9 cellular contexts compared by ENCODE assay signal in the genomic region with DNA sequence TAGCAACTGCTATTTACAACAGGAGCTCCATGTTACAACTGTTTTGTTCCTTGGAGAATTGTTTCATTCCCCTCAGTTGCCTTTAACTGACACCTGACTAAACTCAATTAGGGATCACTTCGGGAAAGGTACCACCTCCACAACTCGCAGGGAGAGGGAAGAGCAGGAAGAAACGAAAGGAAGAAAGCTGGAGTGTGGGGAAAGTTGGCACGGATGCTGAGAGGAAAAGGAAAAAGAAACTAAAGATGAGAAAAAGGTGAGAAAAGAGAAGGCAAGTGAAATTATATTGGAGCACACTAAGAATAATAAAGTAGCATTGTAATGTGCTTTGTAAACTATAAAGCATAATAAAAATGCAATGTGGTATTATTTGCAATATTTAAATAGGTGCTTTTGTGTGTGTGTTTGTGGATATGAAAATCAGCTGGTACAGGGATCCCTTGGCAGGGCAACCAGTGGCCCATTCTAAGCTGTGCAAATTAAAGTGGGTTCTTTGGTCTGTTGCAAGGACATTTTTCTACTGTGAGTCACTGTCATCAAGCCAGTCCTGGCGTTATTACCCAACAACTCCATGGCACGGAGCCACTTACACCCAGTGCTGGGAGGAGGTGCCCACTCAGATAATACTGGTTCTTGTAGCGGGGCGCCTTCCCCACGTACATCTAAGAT. TPM values are rescaled to one million over a fixed set of nuclear protein-coding genes. Genes with fewer than 3 reads are reported as not detected.
A peak's percentile ranks its signal among the peaks of the same experiment; 100 is the strongest.
DNase-seq lines count a peak whose midpoint lies in the region; ATAC-seq and TF ChIP-seq lines count a peak whose summit lies in the region.
"Had no signal": no experiment of that assay in that cellular context is flagged by ENCODE, and none has a peak within 500 bp of the region (broad histone marks: within the 10 kb centered on the region; RNA-seq: fewer than 3 reads in every experiment).

No MANE protein-coding gene starts in this region.

- no peak overlapping the region for H3K4me3 ChIP-seq in SJCRH30
- H3K4me3 ChIP-seq in esophagus muscularis mucosa, result peak overlapping the region in 2 of 4 donors; percentile 3 to 7
- H3K4me3 ChIP-seq in neural progenitor cell, result no peak overlapping the region

- TF ChIP-seq POLR2A in esophagus muscularis mucosa (IDR thresholded peaks at IDR 0.05; ENCODE audit: low read depth), result no peak

- H3K9me3 ChIP-seq in SJCRH30 (replicated peaks) (no peaks in the 10 kb centered on the region), esophagus muscularis mucosa (no peaks in the 10 kb centered on the region), neural progenitor cell (ENCODE audit: low read depth) (no peaks in the 10 kb centered on the region)

- H4K20me1 ChIP-seq in neural progenitor cell (ENCODE audit: low read depth), result peaks cover 28% of the 10 kb centered on the region

- H3K9me3 Mint-ChIP-seq in neural progenitor cell, result peaks cover 12% of the 10 kb centered on the region
- H3K9me3 Mint-ChIP-seq in activated naive CD4-positive, alpha-beta T cell treated with anti-CD3 and anti-CD28 coated beads, Interleukin-2, amount 10 ng/mL, durations not matched to agents 7 days and 5 days, result no peaks in the 10 kb centered on the region

- no peak for TF ChIP-seq EP300 in esophagus muscularis mucosa (IDR thresholded peaks at IDR 0.05)

- H3K4me3 Mint-ChIP-seq in neural progenitor cell, result no peak overlapping the region
- H3K4me3 Mint-ChIP-seq in activated naive CD4-positive, alpha-beta T cell treated with anti-CD3 and anti-CD28 coated beads, Interleukin-2, amount 10 ng/mL, durations not matched to agents 7 days and 5 days, result no peak overlapping the region

- TF ChIP-seq CTCF in esophagus muscularis mucosa (IDR thresholded peaks at IDR 0.05) (no peak), neural progenitor cell (IDR thresholded peaks at IDR 0.05) (no peak)

- H3K27me3 ChIP-seq in SJCRH30, result no peaks in the 10 kb centered on the region
- no peaks in the 10 kb centered on the region for H3K27me3 ChIP-seq in esophagus muscularis mucosa
- no peaks in the 10 kb centered on the region for H3K27me3 ChIP-seq in neural progenitor cell

- no peak for ATAC-seq in HG02763 (IDR thresholded peaks at IDR 0.05; ENCODE audit: unreplicated experiment)
- ATAC-seq in GM18870 (IDR thresholded peaks at IDR 0.05; ENCODE audit: unreplicated experiment), result no peak

- no peak overlapping the region for H2AFZ ChIP-seq in neural progenitor cell (replicated peaks)

- CTCF ChIA-PET in activated naive CD4-positive, alpha-beta T cell treated with anti-CD3 and anti-CD28 coated beads, Interleukin-2, amount 10 ng/mL, durations not matched to agents 7 days and 5 days (lab: Charles Lee), result no interaction called here

- H3K27ac Mint-ChIP-seq in neural progenitor cell, result no peak overlapping the region
- no peak overlapping the region for H3K27ac Mint-ChIP-seq in activated naive CD4-positive, alpha-beta T cell treated with anti-CD3 and anti-CD28 coated beads, Interleukin-2, amount 10 ng/mL, durations not matched to agents 7 days and 5 days

- H3F3A ChIP-seq in neural progenitor cell (ENCODE audit: low read depth), result peaks cover 12% of the 10 kb centered on the region

- H3K27ac ChIP-seq in SJCRH30, result no peak overlapping the region
- H3K27ac ChIP-seq in esophagus muscularis mucosa (replicated peaks in 1 of 4), result peak overlapping the region; percentile 73 to 75 (median 74)
- H3K27ac ChIP-seq in neural progenitor cell, result no peak overlapping the region
- H3K27ac ChIP-seq: 22Rv1 had no signal

- H3K79me2 ChIP-seq in neural progenitor cell (ENCODE audit: low read depth), result peaks cover 60% of the 10 kb centered on the region

- peaks cover 9% of the 10 kb centered on the region for H3K4me1 Mint-ChIP-seq in neural progenitor cell
- H3K4me1 Mint-ChIP-seq in activated naive CD4-positive, alpha-beta T cell treated with anti-CD3 and anti-CD28 coated beads, Interleukin-2, amount 10 ng/mL, durations not matched to agents 7 days and 5 days, result peaks cover 35% of the 10 kb centered on the region

- H3K36me3 ChIP-seq in SJCRH30 (no peaks in the 10 kb centered on the region; the same call in 1 of the 2 replicates), esophagus muscularis mucosa (peaks cover 0 to 7% (median 2%) of the 10 kb centered on the region in 4 donors), neural progenitor cell (no peaks in the 10 kb centered on the region)

- peak; percentile 50 for DNase-seq in DMS 273 (lab: John Stamatoyannopoulos, UW; ENCODE audit: unreplicated experiment)
- no peak for DNase-seq in DMS 273 treated with DMSO at 0.1 percent for 48 hours (lab: John Stamatoyannopoulos, UW)
- DNase-seq in SJCRH30, result peak; percentile 17
- peak; percentile 94 for DNase-seq in esophagus muscularis mucosa (ENCODE audit: extremely low spot score)
- no peak for DNase-seq in neural progenitor cell (ENCODE audit: low spot score)
- DNase-seq in activated naive CD4-positive, alpha-beta T cell treated with anti-CD3 and anti-CD28 coated beads, Interleukin-2, amount 10 ng/mL, durations not matched to agents 7 days and 5 days, result no peak

- no peak overlapping the region for H3K9ac ChIP-seq in neural progenitor cell

- intact Hi-C loops in esophagus muscularis mucosa (cut with DNase I), result no loop called here

- peak overlapping the region; percentile 58 for H3K4me2 ChIP-seq in neural progenitor cell

- peaks cover 46% of the 10 kb centered on the region for H3K36me3 Mint-ChIP-seq in neural progenitor cell
- peaks cover 11% of the 10 kb centered on the region for H3K36me3 Mint-ChIP-seq in activated naive CD4-positive, alpha-beta T cell treated with anti-CD3 and anti-CD28 coated beads, Interleukin-2, amount 10 ng/mL, durations not matched to agents 7 days and 5 days

- H3K4me1 ChIP-seq in SJCRH30 (peaks cover 18% of the 10 kb centered on the region; the same call in 1 of the 2 replicates), esophagus muscularis mucosa (peaks cover 56 to 92% (median 79%) of the 10 kb centered on the region in 4 donors), neural progenitor cell (peaks cover 27% of the 10 kb centered on the region)

- H3K27me3 Mint-ChIP-seq in neural progenitor cell (ENCODE audit: insufficient read depth, low read depth), result peaks cover 5% of the 10 kb centered on the region
- H3K27me3 Mint-ChIP-seq in activated naive CD4-positive, alpha-beta T cell treated with anti-CD3 and anti-CD28 coated beads, Interleukin-2, amount 10 ng/mL, durations not matched to agents 7 days and 5 days, result no peaks in the 10 kb centered on the region

- WGBS in esophagus muscularis mucosa, result 35% methylated on average over 9 of the region's 9 CpGs

RNA-seq across cellular contexts. Expression of a gene that starts 45.9 kb away (rescaled TPM):
- total RNA-seq in SJCRH30 (2014; rRNA removed; shearing (Covaris generic)), result 17.2 and 17.9 TPM in 2 replicates
- 10 to 100 TPM; 20.9 to 40.9 (median 26.7) TPM for total RNA-seq in esophagus muscularis mucosa
- total RNA-seq in neural progenitor cell (ENCODE audit: low replicate concordance), result 12.8 and 14.2 TPM in 2 replicates

Comparison
In these comparisons a context has a peak if more than half of its experiments do, and no peak if none do; other contexts are left out.
1. DNase-seq: peak in DMS 273 (single experiment), SJCRH30 (2 of 2) and esophagus muscularis mucosa (single experiment); none in DMS 273 treated with DMSO at 0.1 percent for 48 hours (single experiment), neural progenitor cell (single experiment) and activated naive CD4-positive, alpha-beta T cell treated with anti-CD3 and anti-CD28 coated beads, Interleukin-2, amount 10 ng/mL, durations not matched to agents 7 days and 5 days (single experiment).
2. H3K27ac ChIP-seq: peak in esophagus muscularis mucosa (4 of 4); none in SJCRH30 (single experiment) and neural progenitor cell (single experiment).